Comparison of ENCODE assay signal across 12 cellular contexts in genomic region chr1:16164821-16165364, GRCh38. TPM values are rescaled to one million over a fixed set of nuclear protein-coding genes. Genes with fewer than 3 reads are reported as not detected.
A peak's percentile ranks its signal among the peaks of the same experiment; 100 is the strongest.
DNase-seq lines count a peak whose midpoint lies in the region; ATAC-seq and TF ChIP-seq lines count a peak whose summit lies in the region.
"Had no signal": no experiment of that assay in that cellular context is flagged by ENCODE, and none has a peak within 500 bp of the region (broad histone marks: within the 10 kb centered on the region; RNA-seq: fewer than 3 reads in every experiment).

No MANE protein-coding gene starts in this region.

- peak overlapping the region; percentile 50 for H4K91ac ChIP-seq in IMR-90 (ENCODE audit: insufficient read depth, low read depth, low read length)

- H3K27ac Mint-ChIP-seq in brain = peak overlapping the region in 4 of 5 experiments; percentile 70 to 94 (median 86)
- H3K27ac Mint-ChIP-seq in memory B cell = peak overlapping the region; percentile 42

- H3K27ac ChIP-seq in AG04450 (ENCODE audit: low read depth, low read length) (peak overlapping the region; percentile 71), IMR-90 (ENCODE audit: insufficient read depth, low read length) (no peak overlapping the region)
- H3K27ac ChIP-seq: ascending aorta, spleen had no signal

- H2BK5ac ChIP-seq in IMR-90 (ENCODE audit: low read depth, low read length, poor library complexity, severe bottlenecking) = peak overlapping the region; percentile 1

- intact Hi-C loops in IMR-90 (cut with micrococcal nuclease) = no loop called here

- no peak for TF ChIP-seq RAD21 in IMR-90 (IDR thresholded peaks at IDR 0.05; ENCODE audit: low read length)

- peak overlapping the region; percentile 57 for H3K4ac ChIP-seq in IMR-90 (ENCODE audit: low read depth, low read length)

- H2AFZ ChIP-seq in IMR-90 (replicated peaks; ENCODE audit: low read length, poor library complexity) = peak overlapping the region; percentile 26

- peak overlapping the region; percentile 1; the same call in 1 of the 2 replicates for H3K18ac ChIP-seq in IMR-90 (ENCODE audit: low read depth, low read length)

- 0 out of 2 replicates have a peak overlapping the region, but pooled peaks have one; percentile 2 for H3K23ac ChIP-seq in IMR-90 (ENCODE audit: low read depth, low read length)

- no peak for TF ChIP-seq POLR2A in IMR-90 (IDR thresholded peaks at IDR 0.05; ENCODE audit: low read depth, low read length)

- H3K27me3 Mint-ChIP-seq in brain = no peaks in the 10 kb centered on the region
- H3K27me3 Mint-ChIP-seq in memory B cell = no peaks in the 10 kb centered on the region

- no peaks in the 10 kb centered on the region for H3K36me3 Mint-ChIP-seq in brain
- H3K36me3 Mint-ChIP-seq in memory B cell = no peaks in the 10 kb centered on the region
- H3K36me3 Mint-ChIP-seq: CD8-positive, alpha-beta T cell had no signal

- POLR2A ChIA-PET in AG04450 (lab: Yijun Ruan, JAX) (interaction anchor here (0.9 to 2.4 kb wide), 8 partner anchors 8 to 42 kb away, joined by 3 to 17 read pairs (median 6); partner anchors contain the start of gene EPHA2), IMR-90 (lab: Charles Lee; ENCODE audit: unreplicated experiment) (no interaction called here)

- H3K4me3 ChIP-seq in AG04450 (ENCODE audit: low read depth, low read length) (no peak overlapping the region), IMR-90 (ENCODE audit: insufficient read depth, low read depth, low read length) (no peak overlapping the region), HAP-1 (no peak overlapping the region)
- H3K4me3 ChIP-seq: ascending aorta, spleen had no signal

- H3K4me2 ChIP-seq in IMR-90 (ENCODE audit: low read depth, low read length) = no peak overlapping the region

- H3K4me1 Mint-ChIP-seq in brain (peaks cover 63% of the 10 kb centered on the region), memory B cell (peaks cover 32% of the 10 kb centered on the region)

- H3K9me3 ChIP-seq in AG04450 (ENCODE audit: control insufficient read depth, insufficient read depth, low read length) (no peaks in the 10 kb centered on the region; the same call in 1 of the 2 replicates), IMR-90 (ENCODE audit: control insufficient read depth, insufficient read depth, low read length) (no peaks in the 10 kb centered on the region), HAP-1 (no peaks in the 10 kb centered on the region)
- H3K9me3 ChIP-seq: ascending aorta, spleen had no signal

- H4K20me1 ChIP-seq in IMR-90 (ENCODE audit: insufficient read depth, low read length) = no peaks in the 10 kb centered on the region

- peak overlapping the region in 1 of 2 experiments; percentile 13; a peak in 1 of 4 replicates for H4K8ac ChIP-seq in IMR-90 (ENCODE audit: low read depth in 2 of 2, low read length in 2 of 2)

- peak overlapping the region; percentile 67; the same call in 2 of the 3 replicates for H2BK15ac ChIP-seq in IMR-90 (ENCODE audit: low read depth, low read length)

- H3K9ac ChIP-seq in IMR-90 (ENCODE audit: low read depth, low read length) = no peak overlapping the region

- WGBS in IMR-90 (ENCODE audit: extremely low coverage in 2 of 2, insufficient read length in 1 of 2), 2 experiments = 75% methylated on average over 2 of the region's 12 CpGs; no CpG with 5 or more reads in 1 of the 2 experiments

- H3K14ac ChIP-seq in IMR-90 (replicated peaks; ENCODE audit: low read depth, low read length) = peak overlapping the region; percentile 7; the same call in 1 of the 2 replicates

- BruUV-seq in IMR-90 (replicated peaks; lab: Mats Ljungman, UMichigan) = no TSS peak

- CTCF ChIA-PET in AG04450 (lab: Charles Lee) = interaction anchor here (1.2 to 1.5 kb wide), 4 partner anchors 10 to 86 kb away, joined by 4 to 6 read pairs (median 5); no protein-coding TSS in a partner anchor
- CTCF ChIA-PET in IMR-90 (lab: Yijun Ruan, JAX) = interaction anchor here (0.9 kb wide), 1 partner anchor 14 kb away, joined by 3 read pairs; no protein-coding TSS in a partner anchor

- H3K79me1 ChIP-seq in IMR-90 (ENCODE audit: low read depth in 1 of 2, low read length in 2 of 2) = peaks cover 0 to 7% of the 10 kb centered on the region in 2 experiments; a peak in 1 of 4 replicates

- H3K27me3 ChIP-seq in AG04450 (ENCODE audit: control insufficient read depth, insufficient read depth, low read length) (no peaks in the 10 kb centered on the region), IMR-90 (ENCODE audit: control insufficient read depth, insufficient read depth, low read length) (no peaks in the 10 kb centered on the region), HAP-1 (ENCODE audit: low read depth) (no peaks in the 10 kb centered on the region)
- H3K27me3 ChIP-seq: ascending aorta had no signal

- H3K56ac ChIP-seq in IMR-90 (ENCODE audit: extremely low read depth, insufficient read depth, low read length) = no peak overlapping the region

- in situ Hi-C loops in IMR-90 (cut with MboI; ENCODE audit: low sequenced_read_pairs) = no loop called here
- in situ Hi-C loops in HAP-1 (cut with MboI; ENCODE audit: low sequenced_read_pairs) = no loop called here

- H3K4me3 Mint-ChIP-seq in brain (peak overlapping the region in 1 of 5 experiments; percentile 34), memory B cell (no peak overlapping the region)
- H3K4me3 Mint-ChIP-seq: CD8-positive, alpha-beta T cell had no signal

- H3K36me3 ChIP-seq in IMR-90 (ENCODE audit: control insufficient read depth, insufficient read depth, low read length) (no peaks in the 10 kb centered on the region), HAP-1 (replicated peaks) (no peaks in the 10 kb centered on the region)
- H3K36me3 ChIP-seq: ascending aorta, spleen had no signal

- DNase-seq in AG04450 (ENCODE audit: low read depth, low spot score) (no peak), IMR-90 (no peak), memory B cell (ENCODE audit: low spot score in 2 of 2) (no peak), HAP-1 (ENCODE audit: low spot score in 2 of 2) (no peak)
- DNase-seq in activated CD4-positive, CD25-positive, alpha-beta regulatory T cell (lab: John Stamatoyannopoulos, UW) = no peak
- no peak for DNase-seq in stimulated activated CD4-positive, alpha-beta T cell treated with anti-CD3 and anti-CD28 coated beads, Interleukin-4, amount 100 ng/mL, for 4 hours
- DNase-seq: erythroblast, spleen had no signal

- H4K5ac ChIP-seq in IMR-90 (ENCODE audit: low read depth, low read length) = no peak overlapping the region

- peaks cover 9% of the 10 kb centered on the region for H3K9me1 ChIP-seq in IMR-90 (ENCODE audit: insufficient read depth, low read length)

- peak overlapping the region; percentile 96 for H2AK5ac ChIP-seq in IMR-90 (ENCODE audit: low read depth, low read length)

- peak overlapping the region; percentile 31 for H2BK120ac ChIP-seq in IMR-90 (ENCODE audit: low read depth, low read length)

- ATAC-seq in IMR-90 (ENCODE audit: low read depth) = no peak
- ATAC-seq in memory B cell (ENCODE audit: low read depth) = no peak
- no peak for ATAC-seq in SK-N-SH treated with all-trans-retinoic acid at 6 μM for 48 hours
- ATAC-seq: CD8-positive, alpha-beta T cell had no signal

- H3K9me3 Mint-ChIP-seq in brain = no peaks in the 10 kb centered on the region
- no peaks in the 10 kb centered on the region for H3K9me3 Mint-ChIP-seq in memory B cell
- H3K9me3 Mint-ChIP-seq: CD8-positive, alpha-beta T cell had no signal

- TF ChIP-seq CTCF in AG04450 (IDR thresholded peaks at IDR 0.05; ENCODE audit: low read depth, low read length) = no peak
- no peak for TF ChIP-seq CTCF in IMR-90 (conservative IDR thresholded peaks at IDR 0.05; ENCODE audit: low read depth, low read length)
- TF ChIP-seq CTCF in brain (conservative IDR thresholded peaks at IDR 0.05) = no peak

- H3K4me1 ChIP-seq in IMR-90 (ENCODE audit: control insufficient read depth, insufficient read depth, low read length) = peaks cover 5% of the 10 kb centered on the region; the same call in 1 of the 2 replicates
- peaks cover 11% of the 10 kb centered on the region for H3K4me1 ChIP-seq in HAP-1

- H2BK20ac ChIP-seq in IMR-90 (ENCODE audit: low read depth, low read length) = peak overlapping the region; percentile 71; the same call in 1 of the 2 replicates

- peak overlapping the region; percentile 88 for H2AK9ac ChIP-seq in IMR-90 (replicated peaks; ENCODE audit: low read depth, low read length, poor library complexity)

- dilution Hi-C loops in IMR-90 (cut with HindIII; ENCODE audit: low sequenced_read_pairs, unreplicated experiment) = no loop called here

TF ChIP-seq in IMR-90, 13 proteins besides CTCF, POLR2A, EP300 and RAD21:
- TF ChIP-seq CHD1 (IDR thresholded peaks at IDR 0.05; ENCODE audit: low read depth, low read length) (no peak), RFX5 (IDR thresholded peaks at IDR 0.05; ENCODE audit: low read depth, low read length) (no peak), MXI1 (IDR thresholded peaks at IDR 0.05; ENCODE audit: borderline replicate concordance, low read depth, low read length) (no peak), MAZ (IDR thresholded peaks at IDR 0.05; ENCODE audit: borderline replicate concordance, low read depth, low read length) (no peak)

TF ChIP-seq in SK-N-SH treated with all-trans-retinoic acid at 6 μM for 48 hours, 23 proteins besides CTCF, POLR2A, EP300 and RAD21:
- TF ChIP-seq ZNF565 (CRISPR knock-in tag; conservative IDR thresholded peaks at IDR 0.05; ENCODE audit: low read depth) = no peak
- no peak for TF ChIP-seq RARB (CRISPR knock-in tag; IDR thresholded peaks at IDR 0.05)
- no peak for TF ChIP-seq ZFP30 (CRISPR knock-in tag; IDR thresholded peaks at IDR 0.05)
- TF ChIP-seq GLIS3 (CRISPR knock-in tag; IDR thresholded peaks at IDR 0.05) = no peak
- no peak for TF ChIP-seq PPARA (CRISPR knock-in tag; IDR thresholded peaks at IDR 0.05; ENCODE audit: borderline replicate concordance)

RNA-seq across cellular contexts. Expression of gene EPHA2, which starts 9.0 kb away (rescaled TPM):
- 19.1 and 26.0 TPM in 2 replicates for polyA plus RNA-seq in AG04450 (2011; rRNA removed)
- polyA minus RNA-seq in AG04450 (2011; rRNA and poly(A)+ RNA removed) = 40.4 and 54.9 TPM in 2 replicates
- total RNA-seq in IMR-90 (2012; rRNA removed) = 22.5 and 24.0 TPM in 2 replicates
- polyA plus RNA-seq in IMR-90 (2012; rRNA removed) = 72.6 and 82.5 TPM in 2 replicates
- 65.8 and 89.5 TPM in 2 replicates for polyA plus RNA-seq in IMR-90 (2012; cell fraction: cytosol; rRNA removed)
- polyA plus RNA-seq in IMR-90 (2012; cell fraction: nucleus; rRNA removed; ENCODE audit: low replicate concordance) = 96.5 and 215 TPM in 2 replicates
- 2.6 TPM for polyA plus RNA-seq in brain (ENCODE audit: insufficient read depth, low read depth, low replicate concordance)
- total RNA-seq: CD8-positive, alpha-beta T cell had no signal

RNA-seq across cellular contexts. Expression of gene ARHGEF19, which starts 47.6 kb away (rescaled TPM):
- polyA plus RNA-seq in AG04450 (2011; rRNA removed) (6.7 and 9.5 TPM in 2 replicates), IMR-90 (2012; rRNA removed) (16.8 and 17.2 TPM in 2 replicates), brain (ENCODE audit: insufficient read depth, low read depth, low replicate concordance) (33.6 TPM)
- 4.5 and 4.6 TPM in 2 replicates for polyA minus RNA-seq in AG04450 (2011; rRNA and poly(A)+ RNA removed)
- 3.3 and 4.5 TPM in 2 replicates for total RNA-seq in IMR-90 (2012; rRNA removed)
- 13.6 and 18.3 TPM in 2 replicates for polyA plus RNA-seq in IMR-90 (2012; cell fraction: cytosol; rRNA removed)
- 34.8 and 65.2 TPM in 2 replicates for polyA plus RNA-seq in IMR-90 (2012; cell fraction: nucleus; rRNA removed; ENCODE audit: low replicate concordance)
